1 cellular context compared by ENCODE assay signal in genomic region chr1:152035406-152036315, GRCh38.
TF ChIP-seq lines count a peak whose summit lies in the region.

No MANE protein-coding gene starts in this region.

TF ChIP-seq in HEK293, 187 proteins besides CTCF, POLR2A, EP300 and RAD21 (continued from another document):
- TF ChIP-seq HIC1 (tag by site-specific recombination; IDR thresholded peaks at IDR 0.05) (no peak), RBAK (tag by site-specific recombination; IDR thresholded peaks at IDR 0.05) (no peak), ZNF514 (tag by site-specific recombination; IDR thresholded peaks at IDR 0.05) (no peak), ZNF266 (tag by site-specific recombination; IDR thresholded peaks at IDR 0.05; ENCODE audit: low read depth) (no peak), YY1 (tag by site-specific recombination; IDR thresholded peaks at IDR 0.05) (no peak), ZNF335 (tag by site-specific recombination; conservative IDR thresholded peaks at IDR 0.05) (peak; percentile 71), SP7 (tag by site-specific recombination; IDR thresholded peaks at IDR 0.05) (peak; percentile 83; the same call in 1 of the 2 replicates), ZNF155 (tag by site-specific recombination; IDR thresholded peaks at IDR 0.05) (no peak), PRDM2 (tag by site-specific recombination; IDR thresholded peaks at IDR 0.05; ENCODE audit: borderline replicate concordance) (no peak), SCRT2 (tag by site-specific recombination; IDR thresholded peaks at IDR 0.05) (peak; percentile 77), ZNF670 (tag by site-specific recombination; IDR thresholded peaks at IDR 0.05; ENCODE audit: low read depth) (no peak), PRDM10 (tag by site-specific recombination; IDR thresholded peaks at IDR 0.05) (peak; percentile 5; the same call in 1 of the 2 replicates), ZNF10 (tag by site-specific recombination; IDR thresholded peaks at IDR 0.05) (0 out of 2 replicates have a peak, but pooled peaks have one; percentile 6), PRDM1 (tag by site-specific recombination; IDR thresholded peaks at IDR 0.05) (peak; percentile 61; the same call in 1 of the 2 replicates), ZNF426 (tag by site-specific recombination; IDR thresholded peaks at IDR 0.05) (no peak), ZEB2 (tag by site-specific recombination; IDR thresholded peaks at IDR 0.05) (no peak), GLIS1 (tag by site-specific recombination; IDR thresholded peaks at IDR 0.05) (no peak), ZXDB (tag by site-specific recombination; IDR thresholded peaks at IDR 0.05) (peak; percentile 84), EGR2 (tag by site-specific recombination; IDR thresholded peaks at IDR 0.05; ENCODE audit: low read depth) (no peak), KLF1 (tag by site-specific recombination; IDR thresholded peaks at IDR 0.05) (0 out of 2 replicates have a peak, but pooled peaks have one; percentile 54)
